ENCODE assay signal across 8 cellular contexts in genomic region chrX:103919336-103919682, GRCh38. TPM values are rescaled to one million over a fixed set of nuclear protein-coding genes. Genes with fewer than 3 reads are reported as not detected.
A peak's percentile ranks its signal among the peaks of the same experiment; 100 is the strongest.
DNase-seq lines count a peak whose midpoint lies in the region; ATAC-seq, FAIRE-seq and TF ChIP-seq lines count a peak whose summit lies in the region.

No MANE protein-coding gene starts in this region.

- intact Hi-C loops in colonic mucosa (cut with DNase I), result no loop called here

- H3K36me3 ChIP-seq in SJCRH30 (no peaks in the 10 kb centered on the region), colonic mucosa (no peaks in the 10 kb centered on the region)

- FAIRE-seq in HTR-8/SVneo (lab: Jason Lieb, UNC), result no peak

- no peaks in the 10 kb centered on the region for H3K4me1 ChIP-seq in SJCRH30
- no peaks in the 10 kb centered on the region for H3K4me1 ChIP-seq in colonic mucosa

- no peak overlapping the region for H3K27ac ChIP-seq in HL-60 (replicated peaks)
- H3K27ac ChIP-seq in SJCRH30, result peak overlapping the region; percentile 62; the same call in 1 of the 2 replicates
- H3K27ac ChIP-seq in colonic mucosa, result peak overlapping the region; percentile 30

- H3K9ac ChIP-seq in colonic mucosa (ENCODE audit: low read depth in 2 of 2, low read length in 2 of 2), result peak overlapping the region; percentile 13 to 54

- H3K4me3 ChIP-seq in HL-60 (replicated peaks; ENCODE audit: insufficient read depth, low read length) (peak overlapping the region; percentile 28), SJCRH30 (peak overlapping the region; percentile 56), colonic mucosa (peak overlapping the region; percentile 42)

- TF ChIP-seq CTCF in HL-60 (IDR thresholded peaks at IDR 0.05; ENCODE audit: insufficient read depth, low read length) (no peak), colonic mucosa (IDR thresholded peaks at IDR 0.05) (no peak)

- H3K9me3 ChIP-seq in SJCRH30 (replicated peaks) (no peaks in the 10 kb centered on the region), colonic mucosa (no peaks in the 10 kb centered on the region)

- peak; percentile 48 for ATAC-seq in GM21515 (IDR thresholded peaks at IDR 0.05; ENCODE audit: unreplicated experiment)
- peak; percentile 54 for ATAC-seq in left lobe of liver

- H3K27me3 ChIP-seq in HL-60 (ENCODE audit: insufficient read depth, poor library complexity, severe bottlenecking), result peaks cover 9% of the 10 kb centered on the region
- H3K27me3 ChIP-seq in SJCRH30, result no peaks in the 10 kb centered on the region
- H3K27me3 ChIP-seq in colonic mucosa, result no peaks in the 10 kb centered on the region

- peak; percentile 2 for DNase-seq in GM04503 (ENCODE audit: low read depth)
- no peak for DNase-seq in HL-60 (ENCODE audit: low read depth in 1 of 2, low spot score in 1 of 2)
- no peak for DNase-seq in SJCRH30
- DNase-seq in colonic mucosa, result peak; percentile 41
- no peak for DNase-seq in left lobe of liver (ENCODE audit: low spot score)
- peak; percentile 14 for DNase-seq in superior temporal gyrus (ENCODE audit: extremely low spot score)
- DNase-seq in HTR-8/SVneo (ENCODE audit: insufficient read length, low spot score), result no peak

RNA-seq across cellular contexts. Expression of gene TMSB15B, which starts 43.1 kb away (rescaled TPM):
- total RNA-seq in SJCRH30 (2014; rRNA removed; shearing (Covaris generic)), result 10.0 and 18.3 TPM in 2 replicates
- 1 to 10 TPM; 2.7 to 3.0 TPM for total RNA-seq in colonic mucosa
- 0.28 TPM for total RNA-seq in left lobe of liver

Comparison
In these comparisons a context has a peak if more than half of its experiments do, and no peak if none do; other contexts are left out.
1. DNase-seq: peak in GM04503 (single experiment), colonic mucosa (single experiment) and superior temporal gyrus (single experiment); none in HL-60 (0 of 2), SJCRH30 (0 of 2), left lobe of liver (single experiment) and HTR-8/SVneo (single experiment).
2. Peak in every context shown above with its lines, with median percentiles within 50 percentile points of each other: H3K4me3 ChIP-seq.